ENCODE assay signal across 1 cellular context in the genomic region with DNA sequence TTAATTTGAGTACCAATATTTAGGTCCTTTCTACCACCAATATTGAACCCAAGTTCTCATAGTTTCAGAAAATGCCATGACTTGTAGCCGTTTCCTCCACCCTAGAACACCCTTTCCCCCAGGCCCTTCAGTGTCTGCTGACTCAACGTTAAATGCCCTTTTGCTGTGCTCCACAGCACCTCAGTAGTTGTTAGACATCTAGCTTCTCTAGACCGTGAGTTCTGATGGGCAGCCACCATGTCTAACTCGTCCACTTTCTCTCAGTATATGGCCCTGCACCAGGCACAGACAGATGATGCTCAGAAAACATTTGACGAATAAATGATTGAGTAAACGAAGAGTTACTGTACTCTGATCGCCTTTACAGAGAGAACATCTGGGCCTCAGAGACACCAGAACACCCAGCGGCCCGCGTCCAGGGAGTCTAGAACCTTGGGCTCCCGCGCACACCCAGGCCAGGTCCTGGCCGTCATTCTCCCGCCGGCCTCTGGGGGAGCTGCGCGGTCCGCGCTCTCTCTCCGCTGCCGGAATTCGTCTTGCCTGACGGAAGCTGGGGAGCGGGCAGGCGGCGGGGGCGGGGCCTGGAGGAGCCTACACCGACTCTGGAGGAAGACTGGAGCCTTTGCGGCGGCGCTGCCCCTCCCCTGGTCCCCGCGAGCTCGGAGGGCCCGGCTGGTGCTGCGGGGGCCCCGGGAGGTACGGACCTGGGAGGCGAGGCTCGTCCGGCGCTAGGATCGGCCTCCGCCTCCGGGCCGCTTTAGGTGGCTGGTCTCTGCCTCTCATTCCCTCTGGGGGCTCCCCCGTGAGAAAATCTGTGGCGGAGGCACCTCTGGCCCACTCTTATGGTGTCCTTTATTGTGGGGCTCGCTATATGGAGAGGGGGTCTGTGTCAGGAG.
TF ChIP-seq lines count a peak whose summit lies in the region.

A gene (plus strand): TSS at position 582 of the 896 bp plus-strand sequence. CDS start 1,488 bp downstream, outside the sequence.

TF ChIP-seq in HepG2, 621 proteins besides CTCF, POLR2A, EP300 and RAD21 (continues in another document):
- TF ChIP-seq, protein P1, sequence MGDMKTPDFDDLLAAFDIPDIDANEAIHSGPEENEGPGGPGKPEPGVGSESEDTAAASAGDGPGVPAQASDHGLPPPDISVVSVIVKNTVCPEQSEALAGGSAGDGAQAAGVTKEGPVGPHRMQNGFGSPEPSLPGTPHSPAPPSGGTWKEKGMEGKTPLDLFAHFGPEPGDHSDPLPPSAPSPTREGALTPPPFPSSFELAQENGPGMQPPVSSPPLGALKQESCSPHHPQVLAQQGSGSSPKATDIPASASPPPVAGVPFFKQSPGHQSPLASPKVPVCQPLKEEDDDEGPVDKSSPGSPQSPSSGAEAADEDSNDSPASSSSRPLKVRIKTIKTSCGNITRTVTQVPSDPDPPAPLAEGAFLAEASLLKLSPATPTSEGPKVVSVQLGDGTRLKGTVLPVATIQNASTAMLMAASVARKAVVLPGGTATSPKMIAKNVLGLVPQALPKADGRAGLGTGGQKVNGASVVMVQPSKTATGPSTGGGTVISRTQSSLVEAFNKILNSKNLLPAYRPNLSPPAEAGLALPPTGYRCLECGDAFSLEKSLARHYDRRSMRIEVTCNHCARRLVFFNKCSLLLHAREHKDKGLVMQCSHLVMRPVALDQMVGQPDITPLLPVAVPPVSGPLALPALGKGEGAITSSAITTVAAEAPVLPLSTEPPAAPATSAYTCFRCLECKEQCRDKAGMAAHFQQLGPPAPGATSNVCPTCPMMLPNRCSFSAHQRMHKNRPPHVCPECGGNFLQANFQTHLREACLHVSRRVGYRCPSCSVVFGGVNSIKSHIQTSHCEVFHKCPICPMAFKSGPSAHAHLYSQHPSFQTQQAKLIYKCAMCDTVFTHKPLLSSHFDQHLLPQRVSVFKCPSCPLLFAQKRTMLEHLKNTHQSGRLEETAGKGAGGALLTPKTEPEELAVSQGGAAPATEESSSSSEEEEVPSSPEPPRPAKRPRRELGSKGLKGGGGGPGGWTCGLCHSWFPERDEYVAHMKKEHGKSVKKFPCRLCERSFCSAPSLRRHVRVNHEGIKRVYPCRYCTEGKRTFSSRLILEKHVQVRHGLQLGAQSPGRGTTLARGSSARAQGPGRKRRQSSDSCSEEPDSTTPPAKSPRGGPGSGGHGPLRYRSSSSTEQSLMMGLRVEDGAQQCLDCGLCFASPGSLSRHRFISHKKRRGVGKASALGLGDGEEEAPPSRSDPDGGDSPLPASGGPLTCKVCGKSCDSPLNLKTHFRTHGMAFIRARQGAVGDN (CRISPR knock-in tag; IDR thresholded peaks at IDR 0.05) = peak; percentile 90
- TF ChIP-seq ZMAT3 (CRISPR knock-in tag; conservative IDR thresholded peaks at IDR 0.05) (no peak; the same call in 1 of the 2 replicates), ZNF3 (CRISPR knock-in tag; IDR thresholded peaks at IDR 0.05) (no peak), JDP2 (CRISPR knock-in tag; IDR thresholded peaks at IDR 0.05; ENCODE audit: borderline replicate concordance) (no peak), RXRA (CRISPR knock-in tag; IDR thresholded peaks at IDR 0.05) (peak; percentile 83), SMAD3 (CRISPR knock-in tag; IDR thresholded peaks at IDR 0.05) (peak; percentile 37; the same call in 1 of the 2 replicates), RXRB (CRISPR knock-in tag; IDR thresholded peaks at IDR 0.05; ENCODE audit: borderline replicate concordance) (peak; percentile 67), REL (CRISPR knock-in tag; conservative IDR thresholded peaks at IDR 0.05) (no peak), ZNF607 (CRISPR knock-in tag; IDR thresholded peaks at IDR 0.05; ENCODE audit: borderline replicate concordance) (peak; percentile 86), TAF15 (IDR thresholded peaks at IDR 0.05; ENCODE audit: low read depth, low read length, poor library complexity, severe bottlenecking) (peak; percentile 95), PHF21A (CRISPR knock-in tag; IDR thresholded peaks at IDR 0.05) (peak; percentile 71; the same call in 1 of the 2 replicates), NCOA1 (CRISPR knock-in tag; IDR thresholded peaks at IDR 0.05) (no peak), SP4 (CRISPR knock-in tag; IDR thresholded peaks at IDR 0.05) (peak; percentile 93), MEIS2 (CRISPR knock-in tag; IDR thresholded peaks at IDR 0.05) (peak; percentile 91; the same call in 1 of the 2 replicates), ZSCAN9 (CRISPR knock-in tag; IDR thresholded peaks at IDR 0.05; ENCODE audit: borderline replicate concordance) (peak; percentile 51; the same call in 1 of the 2 replicates), AGO2 (optimal IDR thresholded peaks at IDR 0.05; ENCODE audit: low read depth, low read length) (peak; percentile 86), PITX1 (CRISPR knock-in tag; IDR thresholded peaks at IDR 0.05) (peak; percentile 83; the same call in 1 of the 2 replicates), ZNF468 (CRISPR knock-in tag; IDR thresholded peaks at IDR 0.05) (no peak), TGIF2 (CRISPR knock-in tag; IDR thresholded peaks at IDR 0.05) (peak; percentile 38; the same call in 1 of the 2 replicates), BRD4 (CRISPR knock-in tag; IDR thresholded peaks at IDR 0.05) (peak; percentile 78; the same call in 1 of the 2 replicates), ZNF550 (CRISPR knock-in tag; IDR thresholded peaks at IDR 0.05; ENCODE audit: borderline replicate concordance) (no peak), ZFX (CRISPR knock-in tag; IDR thresholded peaks at IDR 0.05; ENCODE audit: low read depth) (peak; percentile 89)
- TF ChIP-seq, protein P2, sequence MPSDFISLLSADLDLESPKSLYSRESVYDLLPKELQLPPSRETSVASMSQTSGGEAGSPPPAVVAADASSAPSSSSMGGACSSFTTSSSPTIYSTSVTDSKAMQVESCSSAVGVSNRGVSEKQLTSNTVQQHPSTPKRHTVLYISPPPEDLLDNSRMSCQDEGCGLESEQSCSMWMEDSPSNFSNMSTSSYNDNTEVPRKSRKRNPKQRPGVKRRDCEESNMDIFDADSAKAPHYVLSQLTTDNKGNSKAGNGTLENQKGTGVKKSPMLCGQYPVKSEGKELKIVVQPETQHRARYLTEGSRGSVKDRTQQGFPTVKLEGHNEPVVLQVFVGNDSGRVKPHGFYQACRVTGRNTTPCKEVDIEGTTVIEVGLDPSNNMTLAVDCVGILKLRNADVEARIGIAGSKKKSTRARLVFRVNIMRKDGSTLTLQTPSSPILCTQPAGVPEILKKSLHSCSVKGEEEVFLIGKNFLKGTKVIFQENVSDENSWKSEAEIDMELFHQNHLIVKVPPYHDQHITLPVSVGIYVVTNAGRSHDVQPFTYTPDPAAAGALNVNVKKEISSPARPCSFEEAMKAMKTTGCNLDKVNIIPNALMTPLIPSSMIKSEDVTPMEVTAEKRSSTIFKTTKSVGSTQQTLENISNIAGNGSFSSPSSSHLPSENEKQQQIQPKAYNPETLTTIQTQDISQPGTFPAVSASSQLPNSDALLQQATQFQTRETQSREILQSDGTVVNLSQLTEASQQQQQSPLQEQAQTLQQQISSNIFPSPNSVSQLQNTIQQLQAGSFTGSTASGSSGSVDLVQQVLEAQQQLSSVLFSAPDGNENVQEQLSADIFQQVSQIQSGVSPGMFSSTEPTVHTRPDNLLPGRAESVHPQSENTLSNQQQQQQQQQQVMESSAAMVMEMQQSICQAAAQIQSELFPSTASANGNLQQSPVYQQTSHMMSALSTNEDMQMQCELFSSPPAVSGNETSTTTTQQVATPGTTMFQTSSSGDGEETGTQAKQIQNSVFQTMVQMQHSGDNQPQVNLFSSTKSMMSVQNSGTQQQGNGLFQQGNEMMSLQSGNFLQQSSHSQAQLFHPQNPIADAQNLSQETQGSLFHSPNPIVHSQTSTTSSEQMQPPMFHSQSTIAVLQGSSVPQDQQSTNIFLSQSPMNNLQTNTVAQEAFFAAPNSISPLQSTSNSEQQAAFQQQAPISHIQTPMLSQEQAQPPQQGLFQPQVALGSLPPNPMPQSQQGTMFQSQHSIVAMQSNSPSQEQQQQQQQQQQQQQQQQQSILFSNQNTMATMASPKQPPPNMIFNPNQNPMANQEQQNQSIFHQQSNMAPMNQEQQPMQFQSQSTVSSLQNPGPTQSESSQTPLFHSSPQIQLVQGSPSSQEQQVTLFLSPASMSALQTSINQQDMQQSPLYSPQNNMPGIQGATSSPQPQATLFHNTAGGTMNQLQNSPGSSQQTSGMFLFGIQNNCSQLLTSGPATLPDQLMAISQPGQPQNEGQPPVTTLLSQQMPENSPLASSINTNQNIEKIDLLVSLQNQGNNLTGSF (CRISPR knock-in tag; IDR thresholded peaks at IDR 0.05) = peak; percentile 67; the same call in 1 of the 2 replicates
- TF ChIP-seq, protein P3, sequence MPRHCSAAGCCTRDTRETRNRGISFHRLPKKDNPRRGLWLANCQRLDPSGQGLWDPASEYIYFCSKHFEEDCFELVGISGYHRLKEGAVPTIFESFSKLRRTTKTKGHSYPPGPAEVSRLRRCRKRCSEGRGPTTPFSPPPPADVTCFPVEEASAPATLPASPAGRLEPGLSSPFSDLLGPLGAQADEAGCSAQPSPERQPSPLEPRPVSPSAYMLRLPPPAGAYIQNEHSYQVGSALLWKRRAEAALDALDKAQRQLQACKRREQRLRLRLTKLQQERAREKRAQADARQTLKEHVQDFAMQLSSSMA (CRISPR knock-in tag; IDR thresholded peaks at IDR 0.05) = peak; percentile 83
- TF ChIP-seq, protein P4, sequence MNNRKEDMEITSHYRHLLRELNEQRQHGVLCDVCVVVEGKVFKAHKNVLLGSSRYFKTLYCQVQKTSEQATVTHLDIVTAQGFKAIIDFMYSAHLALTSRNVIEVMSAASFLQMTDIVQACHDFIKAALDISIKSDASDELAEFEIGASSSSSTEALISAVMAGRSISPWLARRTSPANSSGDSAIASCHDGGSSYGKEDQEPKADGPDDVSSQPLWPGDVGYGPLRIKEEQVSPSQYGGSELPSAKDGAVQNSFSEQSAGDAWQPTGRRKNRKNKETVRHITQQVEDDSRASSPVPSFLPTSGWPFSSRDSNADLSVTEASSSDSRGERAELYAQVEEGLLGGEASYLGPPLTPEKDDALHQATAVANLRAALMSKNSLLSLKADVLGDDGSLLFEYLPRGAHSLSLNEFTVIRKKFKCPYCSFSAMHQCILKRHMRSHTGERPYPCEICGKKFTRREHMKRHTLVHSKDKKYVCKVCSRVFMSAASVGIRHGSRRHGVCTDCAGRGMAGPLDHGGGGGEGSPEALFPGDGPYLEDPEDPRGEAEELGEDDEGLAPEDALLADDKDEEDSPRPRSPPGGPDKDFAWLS (CRISPR knock-in tag; IDR thresholded peaks at IDR 0.05; ENCODE audit: borderline replicate concordance) = peak; percentile 81; the same call in 1 of the 2 replicates
- TF ChIP-seq, protein P5, sequence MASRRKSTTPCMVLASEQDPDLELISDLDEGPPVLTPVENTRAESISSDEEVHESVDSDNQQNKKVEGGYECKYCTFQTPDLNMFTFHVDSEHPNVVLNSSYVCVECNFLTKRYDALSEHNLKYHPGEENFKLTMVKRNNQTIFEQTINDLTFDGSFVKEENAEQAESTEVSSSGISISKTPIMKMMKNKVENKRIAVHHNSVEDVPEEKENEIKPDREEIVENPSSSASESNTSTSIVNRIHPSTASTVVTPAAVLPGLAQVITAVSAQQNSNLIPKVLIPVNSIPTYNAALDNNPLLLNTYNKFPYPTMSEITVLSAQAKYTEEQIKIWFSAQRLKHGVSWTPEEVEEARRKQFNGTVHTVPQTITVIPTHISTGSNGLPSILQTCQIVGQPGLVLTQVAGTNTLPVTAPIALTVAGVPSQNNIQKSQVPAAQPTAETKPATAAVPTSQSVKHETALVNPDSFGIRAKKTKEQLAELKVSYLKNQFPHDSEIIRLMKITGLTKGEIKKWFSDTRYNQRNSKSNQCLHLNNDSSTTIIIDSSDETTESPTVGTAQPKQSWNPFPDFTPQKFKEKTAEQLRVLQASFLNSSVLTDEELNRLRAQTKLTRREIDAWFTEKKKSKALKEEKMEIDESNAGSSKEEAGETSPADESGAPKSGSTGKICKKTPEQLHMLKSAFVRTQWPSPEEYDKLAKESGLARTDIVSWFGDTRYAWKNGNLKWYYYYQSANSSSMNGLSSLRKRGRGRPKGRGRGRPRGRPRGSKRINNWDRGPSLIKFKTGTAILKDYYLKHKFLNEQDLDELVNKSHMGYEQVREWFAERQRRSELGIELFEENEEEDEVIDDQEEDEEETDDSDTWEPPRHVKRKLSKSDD (CRISPR knock-in tag; IDR thresholded peaks at IDR 0.05; ENCODE audit: low read depth) = peak; percentile 70
- TF ChIP-seq, protein P6, sequence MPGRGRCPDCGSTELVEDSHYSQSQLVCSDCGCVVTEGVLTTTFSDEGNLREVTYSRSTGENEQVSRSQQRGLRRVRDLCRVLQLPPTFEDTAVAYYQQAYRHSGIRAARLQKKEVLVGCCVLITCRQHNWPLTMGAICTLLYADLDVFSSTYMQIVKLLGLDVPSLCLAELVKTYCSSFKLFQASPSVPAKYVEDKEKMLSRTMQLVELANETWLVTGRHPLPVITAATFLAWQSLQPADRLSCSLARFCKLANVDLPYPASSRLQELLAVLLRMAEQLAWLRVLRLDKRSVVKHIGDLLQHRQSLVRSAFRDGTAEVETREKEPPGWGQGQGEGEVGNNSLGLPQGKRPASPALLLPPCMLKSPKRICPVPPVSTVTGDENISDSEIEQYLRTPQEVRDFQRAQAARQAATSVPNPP (CRISPR knock-in tag; IDR thresholded peaks at IDR 0.05) = no peak
- TF ChIP-seq, protein P7, sequence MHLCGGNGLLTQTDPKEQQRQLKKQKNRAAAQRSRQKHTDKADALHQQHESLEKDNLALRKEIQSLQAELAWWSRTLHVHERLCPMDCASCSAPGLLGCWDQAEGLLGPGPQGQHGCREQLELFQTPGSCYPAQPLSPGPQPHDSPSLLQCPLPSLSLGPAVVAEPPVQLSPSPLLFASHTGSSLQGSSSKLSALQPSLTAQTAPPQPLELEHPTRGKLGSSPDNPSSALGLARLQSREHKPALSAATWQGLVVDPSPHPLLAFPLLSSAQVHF (CRISPR knock-in tag; IDR thresholded peaks at IDR 0.05) = no peak
- TF ChIP-seq, protein P8, sequence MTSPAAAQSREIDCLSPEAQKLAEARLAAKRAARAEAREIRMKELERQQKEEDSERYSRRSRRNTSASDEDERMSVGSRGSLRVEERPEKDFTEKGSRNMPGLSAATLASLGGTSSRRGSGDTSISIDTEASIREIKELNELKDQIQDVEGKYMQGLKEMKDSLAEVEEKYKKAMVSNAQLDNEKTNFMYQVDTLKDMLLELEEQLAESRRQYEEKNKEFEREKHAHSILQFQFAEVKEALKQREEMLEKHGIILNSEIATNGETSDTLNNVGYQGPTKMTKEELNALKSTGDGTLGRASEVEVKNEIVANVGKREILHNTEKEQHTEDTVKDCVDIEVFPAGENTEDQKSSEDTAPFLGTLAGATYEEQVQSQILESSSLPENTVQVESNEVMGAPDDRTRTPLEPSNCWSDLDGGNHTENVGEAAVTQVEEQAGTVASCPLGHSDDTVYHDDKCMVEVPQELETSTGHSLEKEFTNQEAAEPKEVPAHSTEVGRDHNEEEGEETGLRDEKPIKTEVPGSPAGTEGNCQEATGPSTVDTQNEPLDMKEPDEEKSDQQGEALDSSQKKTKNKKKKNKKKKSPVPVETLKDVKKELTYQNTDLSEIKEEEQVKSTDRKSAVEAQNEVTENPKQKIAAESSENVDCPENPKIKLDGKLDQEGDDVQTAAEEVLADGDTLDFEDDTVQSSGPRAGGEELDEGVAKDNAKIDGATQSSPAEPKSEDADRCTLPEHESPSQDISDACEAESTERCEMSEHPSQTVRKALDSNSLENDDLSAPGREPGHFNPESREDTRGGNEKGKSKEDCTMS (CRISPR knock-in tag; conservative IDR thresholded peaks at IDR 0.05) = no peak
